ENCODE assay signal across 26 cellular contexts in the genomic region with DNA sequence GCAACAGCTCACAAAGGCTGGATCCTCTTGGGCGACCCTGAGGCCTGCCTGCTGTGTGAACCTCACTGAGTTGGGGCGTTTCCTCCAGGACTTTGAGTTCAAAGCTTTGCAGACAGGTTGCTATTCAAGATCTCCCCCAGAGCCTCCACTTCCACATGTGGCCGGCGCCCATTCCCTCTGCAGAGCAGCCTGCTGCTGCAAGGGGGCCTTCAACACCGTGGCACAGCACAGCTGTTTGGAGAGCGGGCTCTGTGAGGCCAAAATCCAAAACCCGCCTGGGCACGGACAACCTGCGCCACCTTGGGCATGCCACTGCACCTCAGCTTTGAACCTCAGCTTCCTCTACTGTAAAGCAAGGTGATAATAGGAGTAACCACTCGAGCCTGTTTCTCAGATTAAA.
"Had no signal": no experiment of that assay in that cellular context is flagged by ENCODE, and none has a peak within 500 bp of the region (broad histone marks: within the 10 kb centered on the region; RNA-seq: fewer than 3 reads in every experiment).

No MANE protein-coding gene starts in this region.

- H3K27ac ChIP-seq: dorsolateral prefrontal cortex, epithelial cell of prostate, foreskin keratinocyte, gastroesophageal sphincter, heart right ventricle, left lung, prostate gland, right atrium auricular region, sigmoid colon, stomach, tibial artery had no signal

- H3K27me3 Mint-ChIP-seq: naive thymus-derived CD8-positive, alpha-beta T cell had no signal

- H3K36me3 Mint-ChIP-seq: naive thymus-derived CD8-positive, alpha-beta T cell; stimulated activated effector memory CD8-positive, alpha-beta T cell treated with anti-CD3 and anti-CD28 coated beads, Interleukin-12 subunit alpha, Interleukin-12 subunit beta, amount 100 ng/mL, for 72 hours; type B pancreatic cell had no signal

- H3K9me3 Mint-ChIP-seq: naive thymus-derived CD8-positive, alpha-beta T cell; stimulated activated effector memory CD8-positive, alpha-beta T cell treated with anti-CD3 and anti-CD28 coated beads, Interleukin-12 subunit alpha, Interleukin-12 subunit beta, amount 100 ng/mL, for 72 hours; type B pancreatic cell had no signal

- H3K9me3 ChIP-seq: gastroesophageal sphincter, heart right ventricle, left lung, prostate gland, right atrium auricular region, sigmoid colon, stomach, tibial artery had no signal

- H3K4me1 ChIP-seq: foreskin keratinocyte, gastroesophageal sphincter, heart right ventricle, left lung, prostate gland, right atrium auricular region, sigmoid colon, stomach, tibial artery had no signal

- H3K4me3 ChIP-seq: dorsolateral prefrontal cortex, gastroesophageal sphincter, heart right ventricle, left lung, prostate gland, right atrium auricular region, sigmoid colon, stomach, tibial artery had no signal

- ATAC-seq: esophagus mucosa; foreskin keratinocyte; gastroesophageal sphincter; heart right ventricle; left cardiac atrium; left lung; naive thymus-derived CD8-positive, alpha-beta T cell; stimulated activated effector memory CD8-positive, alpha-beta T cell treated with anti-CD3 and anti-CD28 coated beads, Interleukin-12 subunit alpha, Interleukin-12 subunit beta, amount 100 ng/mL, for 72 hours had no signal

- H3K27ac Mint-ChIP-seq: stimulated activated effector memory CD8-positive, alpha-beta T cell treated with anti-CD3 and anti-CD28 coated beads, Interleukin-12 subunit alpha, Interleukin-12 subunit beta, amount 100 ng/mL, for 72 hours; type B pancreatic cell had no signal

- H3K4me3 Mint-ChIP-seq: naive thymus-derived CD8-positive, alpha-beta T cell; stimulated activated effector memory CD8-positive, alpha-beta T cell treated with anti-CD3 and anti-CD28 coated beads, Interleukin-12 subunit alpha, Interleukin-12 subunit beta, amount 100 ng/mL, for 72 hours; type B pancreatic cell had no signal

- DNase-seq: cerebellar nuclear complex; dorsolateral prefrontal cortex; effector CD4-positive, alpha-beta T cell; foreskin keratinocyte; heart right ventricle; hippocampal formation; left cardiac atrium; mammary epithelial cell; mesendoderm; naive thymus-derived CD8-positive, alpha-beta T cell; sigmoid colon; stimulated activated CD4-positive, alpha-beta T cell treated with anti-CD3 and anti-CD28 coated beads, Interleukin-2, amount 100 ng/mL, for 24 hours; stimulated activated CD4-positive, alpha-beta T cell treated with anti-CD3 and anti-CD28 coated beads, Interleukin-4, amount 100 ng/mL, for 24 hours; stimulated activated naive CD4-positive, alpha-beta T cell treated with Interleukin-2 at 50 U/mL for 16 hours; stomach; tibial artery had no signal

- H3K4me1 Mint-ChIP-seq: naive thymus-derived CD8-positive, alpha-beta T cell; stimulated activated effector memory CD8-positive, alpha-beta T cell treated with anti-CD3 and anti-CD28 coated beads, Interleukin-12 subunit alpha, Interleukin-12 subunit beta, amount 100 ng/mL, for 72 hours had no signal

- H3K36me3 ChIP-seq: gastroesophageal sphincter, heart right ventricle, left lung, prostate gland, right atrium auricular region, sigmoid colon, stomach, tibial artery had no signal

- H3K27me3 ChIP-seq: dorsolateral prefrontal cortex, foreskin keratinocyte, gastroesophageal sphincter, left lung, right atrium auricular region, sigmoid colon, stomach, tibial artery had no signal

- FAIRE-seq: islet of Langerhans, urothelium cell line had no signal
